ENCODE assay signal across 8 cellular contexts in the genomic region with DNA sequence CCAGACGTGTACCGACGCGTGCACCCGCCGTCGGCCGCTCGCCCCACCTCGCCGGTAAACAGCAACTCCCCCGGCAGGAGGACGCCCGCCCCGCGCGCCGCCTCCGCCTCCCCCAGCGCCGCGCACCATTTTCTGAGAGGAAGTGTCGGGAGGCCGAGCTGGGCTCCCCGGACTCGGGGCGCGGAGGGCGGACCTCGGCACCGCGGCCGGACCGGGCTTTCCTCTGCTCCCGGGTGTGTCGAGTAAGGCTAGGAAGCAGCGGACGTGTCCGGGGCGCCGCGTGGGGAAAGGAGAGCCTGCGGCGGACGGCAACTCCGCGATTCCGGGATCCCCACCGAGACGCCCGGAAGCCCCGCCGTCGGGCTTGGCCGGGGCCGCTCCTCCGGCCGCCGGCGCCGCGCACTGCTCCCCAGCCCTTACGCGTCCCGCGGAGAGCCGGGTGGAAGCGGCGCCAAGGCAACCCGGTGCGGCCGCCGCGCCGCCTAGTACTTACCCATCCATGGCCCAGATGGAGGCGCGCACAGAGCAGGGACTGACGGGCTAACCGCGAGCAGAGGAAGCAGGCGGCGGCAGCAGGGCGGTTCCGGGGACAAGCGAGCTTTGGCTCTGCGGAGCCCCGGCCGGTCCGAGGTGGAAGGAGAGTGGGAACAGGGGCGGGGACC. TPM values are rescaled to one million over a fixed set of nuclear protein-coding genes. Genes with fewer than 3 reads are reported as not detected.
DNase-seq lines count a peak whose midpoint lies in the region; ATAC-seq, FAIRE-seq and TF ChIP-seq lines count a peak whose summit lies in the region.

PTBP3 (minus strand) TSS at position 643 of the 662 bp plus-strand sequence. CDS start 35,754 bp downstream, outside the sequence.

- peak within 1 kb of the TSS; percentile 98 for H3K4me3 ChIP-seq in HUES48 (ENCODE audit: low read depth, low read length)

- peak within 1 kb of the TSS; percentile 89 for H3K9ac ChIP-seq in HUES48 (ENCODE audit: low read depth, low read length)

- no peaks in the 10 kb centered on the region for H3K9me3 ChIP-seq in HUES48 (ENCODE audit: control insufficient read depth, insufficient read depth, low read length)

- peaks cover 20% of the 10 kb centered on the region for H3K4me1 ChIP-seq in HUES48 (ENCODE audit: control insufficient read depth, insufficient read depth, low read length)

- H3K27me3 ChIP-seq in HUES48 (ENCODE audit: control insufficient read depth, insufficient read depth, low read length), result no peaks in the 10 kb centered on the region

- CTCF ChIA-PET in RWPE1 (lab: Yijun Ruan, JAX), result interaction anchor here (0.5 to 4.1 kb wide), 11 partner anchors 19 to 579 kb away, joined by 3 to 34 read pairs (median 3); no protein-coding TSS in a partner anchor

- FAIRE-seq in frontal cortex (lab: Jason Lieb, UNC), result no peak

- POLR2A ChIA-PET in RWPE1 (lab: Yijun Ruan, JAX; ENCODE audit: low non-redundant PET), result interaction anchor here (0.7 to 1.0 kb wide), 4 partner anchors 159 to 220 kb away, joined by 3 to 4 read pairs (median 3); no protein-coding TSS in a partner anchor

- H3K27ac ChIP-seq in HUES48 (ENCODE audit: low read depth, low read length) (peak within 1 kb of the TSS; percentile 91), RWPE1 (peak within 1 kb of the TSS; percentile 99), temporal lobe (ENCODE audit: low read depth, low read length) (peak within 1 kb of the TSS; percentile 90)

- peak; percentile 54 for ATAC-seq in GM21381 (IDR thresholded peaks at IDR 0.05; ENCODE audit: unreplicated experiment)

- TF ChIP-seq CTCF in RWPE1 (conservative IDR thresholded peaks at IDR 0.05; ENCODE audit: low read depth), result no peak

- no peaks in the 10 kb centered on the region for H3K36me3 ChIP-seq in HUES48 (ENCODE audit: control insufficient read depth, insufficient read depth, low read length)

- peak; percentile 76 for DNase-seq in DMS 273 treated with DMSO at 0.1 percent for 48 hours (lab: John Stamatoyannopoulos, UW)
- DNase-seq in RWPE1 (ENCODE audit: low spot score), result peak; percentile 89
- peak; percentile 81 for DNase-seq in activated naive CD4-positive, alpha-beta T cell treated with Interleukin-2 at 50 U/mL for 16 hours
- peak in 1 of 2 donors; percentile 59 for DNase-seq in frontal cortex (ENCODE audit: low spot score in 2 of 2)
- peak; percentile 35 for DNase-seq in occipital lobe (lab: John Stamatoyannopoulos, UW)

RNA-seq across cellular contexts. Expression of gene PTBP3, which starts in this region (rescaled TPM):
- total RNA-seq in frontal cortex, result 39.5 TPM
- 44.9 TPM for total RNA-seq in occipital lobe
- 32.0 TPM for total RNA-seq in temporal lobe
